1 cellular context compared by ENCODE assay signal in the genomic region with DNA sequence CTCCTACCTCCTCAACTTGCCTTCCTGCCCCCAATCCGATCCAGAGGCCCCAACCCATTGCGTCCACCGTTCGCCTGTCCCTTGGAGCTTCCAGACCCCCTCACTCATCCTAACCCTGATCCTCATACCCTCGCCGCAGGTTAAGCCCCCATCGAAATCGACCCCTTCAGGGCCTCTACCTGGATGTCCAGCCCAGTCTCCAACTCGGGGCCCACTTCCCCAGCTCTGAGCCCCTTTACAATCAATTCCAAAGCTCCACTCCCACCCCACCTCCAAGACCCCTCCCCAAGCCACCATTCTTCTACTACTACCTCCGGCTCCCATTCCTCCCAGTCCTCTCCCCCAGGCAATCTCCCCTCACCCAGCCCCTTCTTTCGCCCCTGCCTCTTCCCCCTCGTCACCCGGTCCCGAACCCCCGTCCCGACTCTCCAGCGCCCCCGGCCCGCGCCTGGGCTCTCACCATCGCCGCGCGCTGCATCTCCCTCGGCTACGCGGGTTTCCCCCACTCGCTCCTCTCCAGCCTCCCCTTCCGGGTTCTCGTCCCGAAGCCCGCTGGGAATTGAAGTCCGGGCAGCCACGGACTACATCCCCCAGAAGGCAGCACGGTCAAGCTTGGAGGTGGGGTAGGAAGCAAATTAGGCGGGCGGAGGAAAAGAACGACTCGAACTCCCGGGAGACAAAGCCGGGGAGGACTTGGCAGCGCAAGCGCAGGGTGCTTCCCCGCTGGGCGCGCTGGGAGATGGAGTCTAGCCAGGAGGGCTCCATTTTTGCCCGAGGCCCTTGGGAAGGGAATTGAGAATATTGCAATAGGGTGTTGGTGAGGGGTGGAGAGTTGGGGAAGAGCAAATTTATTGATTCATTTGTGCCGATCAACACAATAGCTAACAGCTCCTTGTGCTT.
TF ChIP-seq lines count a peak whose summit lies in the region.

FBXO46 (minus strand) TSS at position 508 of the 900 bp plus-strand sequence. CDS start 17,401 bp downstream, outside the sequence.

TF ChIP-seq in HepG2, 621 proteins besides CTCF, POLR2A, EP300 and RAD21 (continued from another document and continues in another):
- TF ChIP-seq, protein P1, sequence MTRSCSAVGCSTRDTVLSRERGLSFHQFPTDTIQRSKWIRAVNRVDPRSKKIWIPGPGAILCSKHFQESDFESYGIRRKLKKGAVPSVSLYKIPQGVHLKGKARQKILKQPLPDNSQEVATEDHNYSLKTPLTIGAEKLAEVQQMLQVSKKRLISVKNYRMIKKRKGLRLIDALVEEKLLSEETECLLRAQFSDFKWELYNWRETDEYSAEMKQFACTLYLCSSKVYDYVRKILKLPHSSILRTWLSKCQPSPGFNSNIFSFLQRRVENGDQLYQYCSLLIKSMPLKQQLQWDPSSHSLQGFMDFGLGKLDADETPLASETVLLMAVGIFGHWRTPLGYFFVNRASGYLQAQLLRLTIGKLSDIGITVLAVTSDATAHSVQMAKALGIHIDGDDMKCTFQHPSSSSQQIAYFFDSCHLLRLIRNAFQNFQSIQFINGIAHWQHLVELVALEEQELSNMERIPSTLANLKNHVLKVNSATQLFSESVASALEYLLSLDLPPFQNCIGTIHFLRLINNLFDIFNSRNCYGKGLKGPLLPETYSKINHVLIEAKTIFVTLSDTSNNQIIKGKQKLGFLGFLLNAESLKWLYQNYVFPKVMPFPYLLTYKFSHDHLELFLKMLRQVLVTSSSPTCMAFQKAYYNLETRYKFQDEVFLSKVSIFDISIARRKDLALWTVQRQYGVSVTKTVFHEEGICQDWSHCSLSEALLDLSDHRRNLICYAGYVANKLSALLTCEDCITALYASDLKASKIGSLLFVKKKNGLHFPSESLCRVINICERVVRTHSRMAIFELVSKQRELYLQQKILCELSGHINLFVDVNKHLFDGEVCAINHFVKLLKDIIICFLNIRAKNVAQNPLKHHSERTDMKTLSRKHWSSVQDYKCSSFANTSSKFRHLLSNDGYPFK (CRISPR knock-in tag; IDR thresholded peaks at IDR 0.05; ENCODE audit: borderline replicate concordance): peak; percentile 45; the same call in 1 of the 2 replicates
- TF ChIP-seq, protein P2, sequence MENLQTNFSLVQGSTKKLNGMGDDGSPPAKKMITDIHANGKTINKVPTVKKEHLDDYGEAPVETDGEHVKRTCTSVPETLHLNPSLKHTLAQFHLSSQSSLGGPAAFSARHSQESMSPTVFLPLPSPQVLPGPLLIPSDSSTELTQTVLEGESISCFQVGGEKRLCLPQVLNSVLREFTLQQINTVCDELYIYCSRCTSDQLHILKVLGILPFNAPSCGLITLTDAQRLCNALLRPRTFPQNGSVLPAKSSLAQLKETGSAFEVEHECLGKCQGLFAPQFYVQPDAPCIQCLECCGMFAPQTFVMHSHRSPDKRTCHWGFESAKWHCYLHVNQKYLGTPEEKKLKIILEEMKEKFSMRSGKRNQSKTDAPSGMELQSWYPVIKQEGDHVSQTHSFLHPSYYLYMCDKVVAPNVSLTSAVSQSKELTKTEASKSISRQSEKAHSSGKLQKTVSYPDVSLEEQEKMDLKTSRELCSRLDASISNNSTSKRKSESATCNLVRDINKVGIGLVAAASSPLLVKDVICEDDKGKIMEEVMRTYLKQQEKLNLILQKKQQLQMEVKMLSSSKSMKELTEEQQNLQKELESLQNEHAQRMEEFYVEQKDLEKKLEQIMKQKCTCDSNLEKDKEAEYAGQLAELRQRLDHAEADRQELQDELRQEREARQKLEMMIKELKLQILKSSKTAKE (CRISPR knock-in tag; IDR thresholded peaks at IDR 0.05; ENCODE audit: borderline replicate concordance): peak; percentile 38; the same call in 1 of the 2 replicates
- TF ChIP-seq, protein P3, sequence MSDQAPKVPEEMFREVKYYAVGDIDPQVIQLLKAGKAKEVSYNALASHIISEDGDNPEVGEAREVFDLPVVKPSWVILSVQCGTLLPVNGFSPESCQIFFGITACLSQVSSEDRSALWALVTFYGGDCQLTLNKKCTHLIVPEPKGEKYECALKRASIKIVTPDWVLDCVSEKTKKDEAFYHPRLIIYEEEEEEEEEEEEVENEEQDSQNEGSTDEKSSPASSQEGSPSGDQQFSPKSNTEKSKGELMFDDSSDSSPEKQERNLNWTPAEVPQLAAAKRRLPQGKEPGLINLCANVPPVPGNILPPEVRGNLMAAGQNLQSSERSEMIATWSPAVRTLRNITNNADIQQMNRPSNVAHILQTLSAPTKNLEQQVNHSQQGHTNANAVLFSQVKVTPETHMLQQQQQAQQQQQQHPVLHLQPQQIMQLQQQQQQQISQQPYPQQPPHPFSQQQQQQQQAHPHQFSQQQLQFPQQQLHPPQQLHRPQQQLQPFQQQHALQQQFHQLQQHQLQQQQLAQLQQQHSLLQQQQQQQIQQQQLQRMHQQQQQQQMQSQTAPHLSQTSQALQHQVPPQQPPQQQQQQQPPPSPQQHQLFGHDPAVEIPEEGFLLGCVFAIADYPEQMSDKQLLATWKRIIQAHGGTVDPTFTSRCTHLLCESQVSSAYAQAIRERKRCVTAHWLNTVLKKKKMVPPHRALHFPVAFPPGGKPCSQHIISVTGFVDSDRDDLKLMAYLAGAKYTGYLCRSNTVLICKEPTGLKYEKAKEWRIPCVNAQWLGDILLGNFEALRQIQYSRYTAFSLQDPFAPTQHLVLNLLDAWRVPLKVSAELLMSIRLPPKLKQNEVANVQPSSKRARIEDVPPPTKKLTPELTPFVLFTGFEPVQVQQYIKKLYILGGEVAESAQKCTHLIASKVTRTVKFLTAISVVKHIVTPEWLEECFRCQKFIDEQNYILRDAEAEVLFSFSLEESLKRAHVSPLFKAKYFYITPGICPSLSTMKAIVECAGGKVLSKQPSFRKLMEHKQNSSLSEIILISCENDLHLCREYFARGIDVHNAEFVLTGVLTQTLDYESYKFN (CRISPR knock-in tag; conservative IDR thresholded peaks at IDR 0.05): peak; percentile 64
- TF ChIP-seq, protein P4, sequence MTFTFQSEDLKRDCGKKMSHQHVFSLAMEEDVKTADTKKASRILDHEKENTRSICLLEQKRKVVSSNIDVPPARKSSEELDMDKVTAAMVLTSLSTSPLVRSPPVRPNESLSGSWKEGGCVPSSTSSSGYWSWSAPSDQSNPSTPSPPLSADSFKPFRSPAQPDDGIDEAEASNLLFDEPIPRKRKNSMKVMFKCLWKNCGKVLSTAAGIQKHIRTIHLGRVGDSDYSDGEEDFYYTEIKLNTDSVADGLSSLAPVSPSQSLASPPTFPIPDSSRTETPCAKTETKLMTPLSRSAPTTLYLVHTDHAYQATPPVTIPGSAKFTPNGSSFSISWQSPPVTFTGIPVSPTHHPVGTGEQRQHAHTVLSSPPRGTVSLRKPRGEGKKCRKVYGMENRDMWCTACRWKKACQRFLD (CRISPR knock-in tag; IDR thresholded peaks at IDR 0.05; ENCODE audit: borderline replicate concordance): no peak
- TF ChIP-seq MIER3 (CRISPR knock-in tag; IDR thresholded peaks at IDR 0.05; ENCODE audit: borderline replicate concordance): peak; percentile 28; the same call in 1 of the 2 replicates
- TF ChIP-seq ZSCAN20 (CRISPR knock-in tag; IDR thresholded peaks at IDR 0.05; ENCODE audit: borderline replicate concordance): no peak
- TF ChIP-seq ZZZ3 (CRISPR knock-in tag; IDR thresholded peaks at IDR 0.05; ENCODE audit: borderline replicate concordance): 0 out of 2 replicates have a peak, but pooled peaks have one; percentile 46
- no peak for TF ChIP-seq SKI (IDR thresholded peaks at IDR 0.05; ENCODE audit: partially characterized antibody)
- peak; percentile 44; the same call in 1 of the 2 replicates for TF ChIP-seq ZNF136 (CRISPR knock-in tag; IDR thresholded peaks at IDR 0.05; ENCODE audit: low read depth)
- peak; percentile 66 for TF ChIP-seq HOXA3 (CRISPR knock-in tag; IDR thresholded peaks at IDR 0.05)
- no peak for TF ChIP-seq MBNL3 (CRISPR knock-in tag; conservative IDR thresholded peaks at IDR 0.05)
- TF ChIP-seq, protein P5, sequence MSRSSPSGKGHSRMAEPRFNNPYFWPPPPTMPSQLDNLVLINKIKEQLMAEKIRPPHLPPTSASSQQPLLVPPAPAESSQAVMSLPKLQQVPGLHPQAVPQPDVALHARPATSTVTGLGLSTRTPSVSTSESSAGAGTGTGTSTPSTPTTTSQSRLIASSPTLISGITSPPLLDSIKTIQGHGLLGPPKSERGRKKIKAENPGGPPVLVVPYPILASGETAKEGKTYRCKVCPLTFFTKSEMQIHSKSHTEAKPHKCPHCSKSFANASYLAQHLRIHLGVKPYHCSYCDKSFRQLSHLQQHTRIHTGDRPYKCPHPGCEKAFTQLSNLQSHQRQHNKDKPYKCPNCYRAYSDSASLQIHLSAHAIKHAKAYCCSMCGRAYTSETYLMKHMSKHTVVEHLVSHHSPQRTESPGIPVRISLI (CRISPR knock-in tag; IDR thresholded peaks at IDR 0.05; ENCODE audit: borderline replicate concordance): peak; percentile 42; the same call in 1 of the 2 replicates
- no peak for TF ChIP-seq CEBPB (IDR thresholded peaks at IDR 0.05; ENCODE audit: borderline replicate concordance, low read depth, low read length)
- 0 out of 2 replicates have a peak, but pooled peaks have one; percentile 29 for TF ChIP-seq ZNF264 (CRISPR knock-in tag; IDR thresholded peaks at IDR 0.05)
- TF ChIP-seq ZNF790 (CRISPR knock-in tag; IDR thresholded peaks at IDR 0.05; ENCODE audit: borderline replicate concordance): no peak
- no peak for TF ChIP-seq ZNF451 (CRISPR knock-in tag; IDR thresholded peaks at IDR 0.05)
- no peak for TF ChIP-seq U2AF2 (IDR thresholded peaks at IDR 0.05; ENCODE audit: low read depth, low read length)
- TF ChIP-seq MYC (CRISPR knock-in tag; IDR thresholded peaks at IDR 0.05; ENCODE audit: borderline replicate concordance): peak; percentile 63; the same call in 1 of the 2 replicates
- TF ChIP-seq ZNF543 (CRISPR knock-in tag; IDR thresholded peaks at IDR 0.05): no peak
- TF ChIP-seq ZFP36 (IDR thresholded peaks at IDR 0.05; ENCODE audit: borderline replicate concordance, low read depth, low read length, partially characterized antibody): no peak
- TF ChIP-seq, protein P6, sequence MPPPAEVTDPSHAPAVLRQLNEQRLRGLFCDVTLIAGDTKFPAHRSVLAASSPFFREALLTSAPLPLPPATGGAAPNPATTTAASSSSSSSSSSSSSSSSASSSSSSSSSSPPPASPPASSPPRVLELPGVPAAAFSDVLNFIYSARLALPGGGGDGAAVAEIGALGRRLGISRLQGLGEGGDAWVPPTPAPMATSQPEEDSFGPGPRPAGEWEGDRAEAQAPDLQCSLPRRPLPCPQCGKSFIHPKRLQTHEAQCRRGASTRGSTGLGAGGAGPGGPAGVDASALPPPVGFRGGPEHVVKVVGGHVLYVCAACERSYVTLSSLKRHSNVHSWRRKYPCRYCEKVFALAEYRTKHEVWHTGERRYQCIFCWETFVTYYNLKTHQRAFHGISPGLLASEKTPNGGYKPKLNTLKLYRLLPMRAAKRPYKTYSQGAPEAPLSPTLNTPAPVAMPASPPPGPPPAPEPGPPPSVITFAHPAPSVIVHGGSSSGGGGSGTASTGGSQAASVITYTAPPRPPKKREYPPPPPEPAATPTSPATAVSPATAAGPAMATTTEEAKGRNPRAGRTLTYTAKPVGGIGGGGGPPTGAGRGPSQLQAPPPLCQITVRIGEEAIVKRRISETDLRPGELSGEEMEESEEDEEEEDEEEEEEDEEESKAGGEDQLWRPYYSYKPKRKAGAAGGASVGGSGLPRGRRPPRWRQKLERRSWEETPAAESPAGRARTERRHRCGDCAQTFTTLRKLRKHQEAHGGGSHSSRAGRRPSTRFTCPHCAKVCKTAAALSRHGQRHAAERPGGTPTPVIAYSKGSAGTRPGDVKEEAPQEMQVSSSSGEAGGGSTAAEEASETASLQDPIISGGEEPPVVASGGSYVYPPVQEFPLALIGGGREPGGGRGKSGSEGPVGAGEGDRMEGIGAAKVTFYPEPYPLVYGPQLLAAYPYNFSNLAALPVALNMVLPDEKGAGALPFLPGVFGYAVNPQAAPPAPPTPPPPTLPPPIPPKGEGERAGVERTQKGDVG (CRISPR knock-in tag; IDR thresholded peaks at IDR 0.05; ENCODE audit: borderline replicate concordance): no peak
- no peak for TF ChIP-seq TAF15 (IDR thresholded peaks at IDR 0.05; ENCODE audit: low read depth, low read length, poor library complexity, severe bottlenecking)
- TF ChIP-seq PCBP1 (IDR thresholded peaks at IDR 0.05; ENCODE audit: borderline replicate concordance, low read depth, low read length): peak; percentile 96; the same call in 1 of the 2 replicates
- TF ChIP-seq, protein P7, sequence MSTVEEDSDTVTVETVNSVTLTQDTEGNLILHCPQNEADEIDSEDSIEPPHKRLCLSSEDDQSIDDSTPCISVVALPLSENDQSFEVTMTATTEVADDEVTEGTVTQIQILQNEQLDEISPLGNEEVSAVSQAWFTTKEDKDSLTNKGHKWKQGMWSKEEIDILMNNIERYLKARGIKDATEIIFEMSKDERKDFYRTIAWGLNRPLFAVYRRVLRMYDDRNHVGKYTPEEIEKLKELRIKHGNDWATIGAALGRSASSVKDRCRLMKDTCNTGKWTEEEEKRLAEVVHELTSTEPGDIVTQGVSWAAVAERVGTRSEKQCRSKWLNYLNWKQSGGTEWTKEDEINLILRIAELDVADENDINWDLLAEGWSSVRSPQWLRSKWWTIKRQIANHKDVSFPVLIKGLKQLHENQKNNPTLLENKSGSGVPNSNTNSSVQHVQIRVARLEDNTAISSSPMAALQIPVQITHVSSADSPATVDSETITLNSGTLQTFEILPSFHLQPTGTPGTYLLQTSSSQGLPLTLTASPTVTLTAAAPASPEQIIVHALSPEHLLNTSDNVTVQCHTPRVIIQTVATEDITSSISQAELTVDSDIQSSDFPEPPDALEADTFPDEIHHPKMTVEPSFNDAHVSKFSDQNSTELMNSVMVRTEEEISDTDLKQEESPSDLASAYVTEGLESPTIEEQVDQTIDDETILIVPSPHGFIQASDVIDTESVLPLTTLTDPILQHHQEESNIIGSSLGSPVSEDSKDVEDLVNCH (CRISPR knock-in tag; IDR thresholded peaks at IDR 0.05): no peak
- TF ChIP-seq ZNF317 (CRISPR knock-in tag; IDR thresholded peaks at IDR 0.05): peak; percentile 65
- TF ChIP-seq PAX8 (CRISPR knock-in tag; IDR thresholded peaks at IDR 0.05; ENCODE audit: borderline replicate concordance): no peak
- TF ChIP-seq, protein P8, sequence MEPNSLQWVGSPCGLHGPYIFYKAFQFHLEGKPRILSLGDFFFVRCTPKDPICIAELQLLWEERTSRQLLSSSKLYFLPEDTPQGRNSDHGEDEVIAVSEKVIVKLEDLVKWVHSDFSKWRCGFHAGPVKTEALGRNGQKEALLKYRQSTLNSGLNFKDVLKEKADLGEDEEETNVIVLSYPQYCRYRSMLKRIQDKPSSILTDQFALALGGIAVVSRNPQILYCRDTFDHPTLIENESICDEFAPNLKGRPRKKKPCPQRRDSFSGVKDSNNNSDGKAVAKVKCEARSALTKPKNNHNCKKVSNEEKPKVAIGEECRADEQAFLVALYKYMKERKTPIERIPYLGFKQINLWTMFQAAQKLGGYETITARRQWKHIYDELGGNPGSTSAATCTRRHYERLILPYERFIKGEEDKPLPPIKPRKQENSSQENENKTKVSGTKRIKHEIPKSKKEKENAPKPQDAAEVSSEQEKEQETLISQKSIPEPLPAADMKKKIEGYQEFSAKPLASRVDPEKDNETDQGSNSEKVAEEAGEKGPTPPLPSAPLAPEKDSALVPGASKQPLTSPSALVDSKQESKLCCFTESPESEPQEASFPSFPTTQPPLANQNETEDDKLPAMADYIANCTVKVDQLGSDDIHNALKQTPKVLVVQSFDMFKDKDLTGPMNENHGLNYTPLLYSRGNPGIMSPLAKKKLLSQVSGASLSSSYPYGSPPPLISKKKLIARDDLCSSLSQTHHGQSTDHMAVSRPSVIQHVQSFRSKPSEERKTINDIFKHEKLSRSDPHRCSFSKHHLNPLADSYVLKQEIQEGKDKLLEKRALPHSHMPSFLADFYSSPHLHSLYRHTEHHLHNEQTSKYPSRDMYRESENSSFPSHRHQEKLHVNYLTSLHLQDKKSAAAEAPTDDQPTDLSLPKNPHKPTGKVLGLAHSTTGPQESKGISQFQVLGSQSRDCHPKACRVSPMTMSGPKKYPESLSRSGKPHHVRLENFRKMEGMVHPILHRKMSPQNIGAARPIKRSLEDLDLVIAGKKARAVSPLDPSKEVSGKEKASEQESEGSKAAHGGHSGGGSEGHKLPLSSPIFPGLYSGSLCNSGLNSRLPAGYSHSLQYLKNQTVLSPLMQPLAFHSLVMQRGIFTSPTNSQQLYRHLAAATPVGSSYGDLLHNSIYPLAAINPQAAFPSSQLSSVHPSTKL (CRISPR knock-in tag; IDR thresholded peaks at IDR 0.05): no peak
- no peak for TF ChIP-seq KLF6 (CRISPR knock-in tag; IDR thresholded peaks at IDR 0.05)
- no peak for TF ChIP-seq ZNF776 (CRISPR knock-in tag; IDR thresholded peaks at IDR 0.05)
